In genomic region chr15:83446904-83447708, GRCh38 we compare ENCODE assay signal across 8 cellular contexts. TPM values are rescaled to one million over a fixed set of nuclear protein-coding genes. Genes with fewer than 3 reads are reported as not detected.
DNase-seq lines count a peak whose midpoint lies in the region; ATAC-seq and TF ChIP-seq lines count a peak whose summit lies in the region.

Gene SH3GL3, plus strand, starts transcription at chr15:83447341. Its CDS starts 193 bp downstream, at chr15:83447534.

- no peaks in the 10 kb centered on the region for H3K36me3 ChIP-seq in breast epithelium
- no peaks in the 10 kb centered on the region for H3K36me3 ChIP-seq in rectal smooth muscle tissue (ENCODE audit: control insufficient read depth, insufficient read depth, low read length)

- DNase-seq in CD4-positive, alpha-beta T cell, result peak in 7 of 10 experiments; percentile 3 to 38 (median 11)
- DNase-seq in T follicular helper cell (ENCODE audit: low read depth), result peak; percentile 20
- peak; percentile 74 to 76 for DNase-seq in breast epithelium (ENCODE audit: low spot score in 2 of 2)
- peak; percentile 49 for DNase-seq in iPS DF 4.7 (ENCODE audit: extremely low read depth, low spot score)
- no peak for DNase-seq in activated gamma-delta T cell (lab: John Stamatoyannopoulos, UW)
- no peak for DNase-seq in GM19240 (ENCODE audit: insufficient read length, low spot score)

- ATAC-seq in CD4-positive, alpha-beta T cell (ENCODE audit: poor library complexity), result peak; percentile 86
- peak; percentile 69 for ATAC-seq in HG03354 (IDR thresholded peaks at IDR 0.05; ENCODE audit: poor library complexity, severe bottlenecking, unreplicated experiment)

- H3K9ac ChIP-seq in rectal smooth muscle tissue (ENCODE audit: low read length), result no peak within 1 kb of the TSS

- H3K36me3 Mint-ChIP-seq in CD4-positive, alpha-beta T cell (ENCODE audit: low read depth), result no peaks in the 10 kb centered on the region

- no peak within 1 kb of the TSS for H3K27ac ChIP-seq in CD4-positive, alpha-beta T cell (ENCODE audit: low read depth, low read length)
- H3K27ac ChIP-seq in breast epithelium (no peak within 1 kb of the TSS), rectal smooth muscle tissue (ENCODE audit: low read depth, low read length) (no peak within 1 kb of the TSS)

- H3K4me1 ChIP-seq in breast epithelium (no peaks in the 10 kb centered on the region), rectal smooth muscle tissue (ENCODE audit: control insufficient read depth, insufficient read depth, low read length) (peaks cover 2% of the 10 kb centered on the region)

- no peak for TF ChIP-seq CTCF in CD4-positive, alpha-beta T cell (IDR thresholded peaks at IDR 0.05)
- TF ChIP-seq CTCF in breast epithelium (IDR thresholded peaks at IDR 0.05), result no peak

- H3K4me3 Mint-ChIP-seq in CD4-positive, alpha-beta T cell, result peak within 1 kb of the TSS; percentile 83

- POLR2A ChIA-PET in CD4-positive, alpha-beta T cell (lab: Charles Lee), result no interaction called here

- H3K9me3 Mint-ChIP-seq in CD4-positive, alpha-beta T cell, result no peaks in the 10 kb centered on the region

- CTCF ChIA-PET in CD4-positive, alpha-beta T cell (lab: Charles Lee), result no interaction called here

- peak within 1 kb of the TSS; percentile 30 for H3K27ac Mint-ChIP-seq in CD4-positive, alpha-beta T cell

- intact Hi-C loops in CD4-positive, alpha-beta T cell (cut with DNase I, micrococcal nuclease), result no loop called here
- intact Hi-C loops in breast epithelium (cut with DNase I; ENCODE audit: low total_unique reads), result no loop called here

- H3K4me1 Mint-ChIP-seq in CD4-positive, alpha-beta T cell (ENCODE audit: low read depth), result peaks cover 10% of the 10 kb centered on the region

- H3K27me3 ChIP-seq in CD4-positive, alpha-beta T cell (ENCODE audit: control insufficient read depth, insufficient read depth, low read length), result peaks cover 25% of the 10 kb centered on the region
- no peaks in the 10 kb centered on the region for H3K27me3 ChIP-seq in breast epithelium
- no peaks in the 10 kb centered on the region for H3K27me3 ChIP-seq in rectal smooth muscle tissue (ENCODE audit: control insufficient read depth, insufficient read depth, low read length)

- peaks cover 51% of the 10 kb centered on the region for H3K27me3 Mint-ChIP-seq in CD4-positive, alpha-beta T cell

- H3K4me3 ChIP-seq in breast epithelium, result peak within 1 kb of the TSS; percentile 37 to 70 (median 52)
- peak within 1 kb of the TSS; percentile 65 for H3K4me3 ChIP-seq in rectal smooth muscle tissue (ENCODE audit: low read length)

- no peaks in the 10 kb centered on the region for H3K9me3 ChIP-seq in CD4-positive, alpha-beta T cell (ENCODE audit: control insufficient read depth, low read length)
- H3K9me3 ChIP-seq in breast epithelium, result no peaks in the 10 kb centered on the region

- TF ChIP-seq POLR2A in breast epithelium (IDR thresholded peaks at IDR 0.05), result no peak

RNA-seq across cellular contexts. Expression of gene SH3GL3, which starts in this region (rescaled TPM):
- not detected for total RNA-seq in CD4-positive, alpha-beta T cell
- not detected for total RNA-seq in breast epithelium

Comparison
In these comparisons a context has a peak if more than half of its experiments do, and no peak if none do; other contexts are left out.
1. Peak in DNase-seq and ATAC-seq in CD4-positive, alpha-beta T cell; RNA of the gene not detected or under 1 TPM.
2. Peak in DNase-seq and H3K4me3 ChIP-seq in breast epithelium; RNA of the gene not detected or under 1 TPM.
3. DNase-seq: peak in T follicular helper cell (single experiment) and iPS DF 4.7 (single experiment); none in activated gamma-delta T cell (single experiment) and GM19240 (single experiment).